ENCODE assay signal across 10 cellular contexts in genomic region chr5:90657788-90658187, GRCh38.
"Had no signal": no experiment of that assay in that cellular context is flagged by ENCODE, and none has a peak within 500 bp of the region (broad histone marks: within the 10 kb centered on the region; RNA-seq: fewer than 3 reads in every experiment).

No MANE protein-coding gene starts in this region.

- H3K4me1 ChIP-seq: HAP-1 had no signal

- H3K27ac Mint-ChIP-seq: HFFc6 had no signal

- H3K9me3 ChIP-seq: HAP-1 had no signal

- FAIRE-seq: H1, H54 had no signal

- H2AFZ ChIP-seq: GM23248 had no signal

- H3K4me3 ChIP-seq: GM23248, HAP-1 had no signal

- DNase-seq: GM23248, GOT3, H7, H9, HCEC 1CT, HFFc6 had no signal

- H3K27ac ChIP-seq: GM23248 had no signal

- H3K4me1 Mint-ChIP-seq: H9 had no signal

- H3K9ac ChIP-seq: GM23248 had no signal

- H3K9me3 Mint-ChIP-seq: HFFc6 had no signal

- H3K4me3 Mint-ChIP-seq: H9, HFFc6 had no signal

- ATAC-seq: HCT116 had no signal
